8 cellular contexts compared by ENCODE assay signal in genomic region chr17:38484242-38485145, GRCh38. TPM values are rescaled to one million over a fixed set of nuclear protein-coding genes. Genes with fewer than 3 reads are reported as not detected.
A peak's percentile ranks its signal among the peaks of the same experiment; 100 is the strongest.
DNase-seq lines count a peak whose midpoint lies in the region; ATAC-seq and TF ChIP-seq lines count a peak whose summit lies in the region.
"Not testable (repeated sequence)": the region's sequence is repeated elsewhere in the genome, so short reads cannot be mapped to it uniquely, and the experiment has no call there.

No MANE protein-coding gene starts in this region.

- peaks cover 8 to 12% (median 9%) of the 10 kb centered on the region in 3 donors for H3K4me1 Mint-ChIP-seq in T-cell
- H3K4me1 Mint-ChIP-seq in mesothelial cell of epicardium, result not testable (repeated sequence)

- peak; percentile 47 for ATAC-seq in GM21723 (IDR thresholded peaks at IDR 0.05; ENCODE audit: unreplicated experiment)
- ATAC-seq in T-cell (replicated peaks in 1 of 4), result peak; percentile 57 to 80 (median 68)
- ATAC-seq in esophagus mucosa, result peak; percentile 91

- not testable (repeated sequence) for H3K9me3 Mint-ChIP-seq in T-cell, mesothelial cell of epicardium

- not testable (repeated sequence) for H3K27me3 Mint-ChIP-seq in T-cell; mesothelial cell of epicardium (ENCODE audit: low read depth)

- TF ChIP-seq CTCF in AG09309 (IDR thresholded peaks at IDR 0.05; ENCODE audit: control insufficient read depth, insufficient read depth, low read depth, low read length, missing control alignments), result peak; percentile 71
- TF ChIP-seq CTCF in mesothelial cell of epicardium (IDR thresholded peaks at IDR 0.05; ENCODE audit: unreplicated experiment), result peak; percentile 84

- not testable (repeated sequence) for H3K27ac Mint-ChIP-seq in T-cell
- H3K27ac Mint-ChIP-seq in mesothelial cell of epicardium, result peak overlapping the region; percentile 45

- not testable (repeated sequence) for H3K4me3 ChIP-seq in AG09309 (ENCODE audit: control insufficient read depth, low read depth, low read length)

- CTCF ChIA-PET in T-cell (lab: Charles Lee), result not testable (repeated sequence)

- H3K36me3 Mint-ChIP-seq in T-cell, result not testable (repeated sequence)
- H3K36me3 Mint-ChIP-seq in mesothelial cell of epicardium, result peaks cover 19% of the 10 kb centered on the region

- POLR2A ChIA-PET in T-cell (lab: Charles Lee), result not testable (repeated sequence)

- peak; percentile 18 for DNase-seq in AG09309 (ENCODE audit: low read depth)
- peak; percentile 51 for DNase-seq in NCI-H2081 treated with DMSO at 0.1 percent for 48 hours (lab: John Stamatoyannopoulos, UW)
- DNase-seq in T-cell, result peak in 33 of 34 experiments; percentile 16 to 63 (median 46)
- DNase-seq in activated gamma-delta T cell treated with anti-CD3 and anti-CD28 coated beads, Interleukin-2, amount 50 U/mL, for 16 hours (ENCODE audit: low read depth), result peak; percentile 35
- peak in 1 of 2 experiments; percentile 80 for DNase-seq in mesothelial cell of epicardium (ENCODE audit: low spot score in 2 of 2, unreplicated experiment in 2 of 2)
- DNase-seq in stimulated activated CD4-positive, alpha-beta T cell treated with anti-CD3 and anti-CD28 coated beads, Interleukin-4, amount 100 ng/mL, for 48 hours (ENCODE audit: low read depth in 2 of 2), result peak; percentile 55 to 62

- not testable (repeated sequence) for H3K4me3 Mint-ChIP-seq in T-cell, mesothelial cell of epicardium

RNA-seq across cellular contexts. Expression of gene ARHGAP23, which starts 56.2 kb away (rescaled TPM):
- 1 to 10 TPM in 1 of 5 donors, under 1 TPM in 4; 0.40 to 1.2 (median 0.61) TPM for total RNA-seq in T-cell
- total RNA-seq in esophagus mucosa, result 148 TPM
- total RNA-seq in mesothelial cell of epicardium, result 86.7 to 89.1 TPM (median 87.2 TPM) in 3 replicates

Comparison
In these comparisons a context has a peak if more than half of its experiments do, and no peak if none do; other contexts are left out.
1. RNA of gene ARHGAP23, which starts 56.2 kb away (total RNA-seq): 148 TPM in esophagus mucosa (single experiment) and 86.7 to 89.1 TPM in mesothelial cell of epicardium; 0.40 to 1.2 TPM in T-cell; every median in the first group is over 10 times any median in the second.
2. Peak in every context shown above with its lines, with median percentiles within 50 percentile points of each other: ATAC-seq.